In the genomic region with DNA sequence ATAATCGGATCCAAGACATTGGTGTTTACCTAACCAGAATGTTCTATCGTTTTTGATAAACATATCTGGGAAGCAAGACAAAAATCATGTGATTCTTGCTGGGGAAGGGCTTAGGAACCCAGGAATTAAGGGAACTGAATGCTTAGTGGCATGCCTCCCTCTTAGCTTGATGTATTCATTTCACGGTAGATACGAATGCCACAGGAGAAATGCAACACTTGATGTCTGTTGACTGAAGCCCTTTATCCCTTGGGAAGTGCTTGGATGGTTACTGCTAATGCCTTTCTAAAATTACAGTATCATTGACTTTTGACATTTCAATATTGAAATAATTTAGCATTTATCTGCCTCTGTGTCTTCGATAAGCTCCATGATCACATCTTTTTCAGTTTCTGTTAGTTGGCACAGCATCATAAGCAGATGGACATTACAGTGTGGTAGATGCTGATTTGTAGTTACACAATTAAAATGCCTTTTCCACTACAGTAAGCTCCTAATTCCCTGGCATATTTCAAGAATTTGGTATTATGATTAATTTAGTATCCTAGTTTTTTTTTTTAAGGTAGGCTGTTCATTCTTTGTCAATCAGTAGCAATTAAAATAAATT, we compare ENCODE assay signal across 26 cellular contexts.
DNase-seq lines count a peak whose midpoint lies in the region; FAIRE-seq and TF ChIP-seq lines count a peak whose summit lies in the region.
"Had no signal": no experiment of that assay in that cellular context is flagged by ENCODE, and none has a peak within 500 bp of the region (broad histone marks: within the 10 kb centered on the region; RNA-seq: fewer than 3 reads in every experiment).

No MANE protein-coding gene starts in this region.

- 80 to 100% methylated on average over 1 to 2 of the region's 5 CpGs for WGBS in mesodermal cell (ENCODE audit: insufficient coverage in 2 of 2), 2 experiments

- no peak overlapping the region for H3K4me3 ChIP-seq in mesodermal cell (ENCODE audit: extremely low read depth, insufficient read depth, low read length, poor library complexity, severe bottlenecking)
- H3K4me3 ChIP-seq: BLaER1, GM23248 had no signal

- no peaks in the 10 kb centered on the region for H3K9me3 ChIP-seq in mesodermal cell (ENCODE audit: control insufficient read depth, low read length)
- H3K9me3 ChIP-seq: BLaER1, Caco-2, SK-N-SH had no signal

- DNase-seq in Ammon's horn (ENCODE audit: low spot score) (peak; percentile 23), HTR-8/SVneo (ENCODE audit: insufficient read length, low spot score) (no peak), cerebellar cortex (ENCODE audit: low spot score) (peak; percentile 69), GM13976 (ENCODE audit: low spot score) (no peak), nephron progenitor cell (no peak), GF-D8 (lab: John Stamatoyannopoulos, UW) (no peak)
- DNase-seq in stimulated activated CD4-positive, alpha-beta T cell treated with anti-CD3 and anti-CD28 coated beads, Interleukin-4, amount 100 ng/mL, for 24 hours: no peak
- DNase-seq: Caco-2; CD4-positive, alpha-beta T cell; DMS 273 treated with DMSO at 0.1 percent for 48 hours; DMS79 treated with DMSO at 0.1 percent for 48 hours; GM23248; H9; KG1; NCI-H1092; NCI-H1436 treated with DMSO at 0.1 percent for 48 hours; NCI-H2029; NCI-H2171; NCI-H345; NCI-H526; SIG-M5; SK-N-SH had no signal

- H3K27ac ChIP-seq in mesodermal cell (ENCODE audit: low read depth, low read length, severe bottlenecking): peak overlapping the region; percentile 11
- H3K27ac ChIP-seq: BLaER1, GM23248 had no signal

- in situ Hi-C loops in GM13976 (cut with MboI; ENCODE audit: low sequenced_read_pairs, unreplicated experiment): no loop called here

- peaks cover 54% of the 10 kb centered on the region for H3K36me3 Mint-ChIP-seq in nephron progenitor cell (ENCODE audit: low read depth)

- H3K27me3 Mint-ChIP-seq in nephron progenitor cell (ENCODE audit: low read depth, poor library complexity): no peaks in the 10 kb centered on the region
- H3K27me3 Mint-ChIP-seq: CD4-positive, alpha-beta T cell had no signal

- H3K4me1 Mint-ChIP-seq in nephron progenitor cell: no peaks in the 10 kb centered on the region

- peaks cover 3% of the 10 kb centered on the region for H3K4me1 ChIP-seq in mesodermal cell (ENCODE audit: control insufficient read depth, insufficient read depth, low read length, poor library complexity, severe bottlenecking)
- H3K4me1 ChIP-seq: BLaER1 had no signal

- no peak for TF ChIP-seq CTCF in GM13976 (IDR thresholded peaks at IDR 0.05; ENCODE audit: borderline replicate concordance, control extremely low read depth, extremely low read depth, insufficient read depth, missing control alignments)
- no peak for TF ChIP-seq CTCF in nephron progenitor cell (IDR thresholded peaks at IDR 0.05)

- H3K9me3 Mint-ChIP-seq in nephron progenitor cell: no peaks in the 10 kb centered on the region
- H3K9me3 Mint-ChIP-seq: H9 had no signal

- no peak overlapping the region for H3K27ac Mint-ChIP-seq in nephron progenitor cell
- H3K27ac Mint-ChIP-seq: CD4-positive, alpha-beta T cell; H9 had no signal

- FAIRE-seq in HTR-8/SVneo (lab: Jason Lieb, UNC): peak; percentile 40
- FAIRE-seq: GM12891, HepG2 had no signal

- no peak overlapping the region for H3K4me3 Mint-ChIP-seq in nephron progenitor cell
- H3K4me3 Mint-ChIP-seq: CD4-positive, alpha-beta T cell; H9 had no signal

- H3K36me3 ChIP-seq in mesodermal cell (ENCODE audit: control insufficient read depth, insufficient read depth, low read length): no peaks in the 10 kb centered on the region

Comparison
In these comparisons a context has a peak if more than half of its experiments do, and no peak if none do; other contexts are left out.
1. DNase-seq: peak in Ammon's horn (single experiment) and cerebellar cortex (single experiment); none in HTR-8/SVneo (single experiment), stimulated activated CD4-positive, alpha-beta T cell treated with anti-CD3 and anti-CD28 coated beads, Interleukin-4, amount 100 ng/mL, for 24 hours (single experiment), GM13976 (single experiment), nephron progenitor cell (single experiment) and GF-D8 (single experiment).